29 cellular contexts compared by ENCODE assay signal in genomic region chr2:178395941-178396585, GRCh38. TPM values are rescaled to one million over a fixed set of nuclear protein-coding genes. Genes with fewer than 3 reads are reported as not detected.
"Had no signal": no experiment of that assay in that cellular context is flagged by ENCODE, and none has a peak within 500 bp of the region (broad histone marks: within the 10 kb centered on the region; RNA-seq: fewer than 3 reads in every experiment).

No MANE protein-coding gene starts in this region.

- H3K27me3 Mint-ChIP-seq: activated naive CD4-positive, alpha-beta T cell treated with anti-CD3 and anti-CD28 coated beads, Interleukin-2, amount 50 U/mL, for 24 hours had no signal

- H3K4me1 ChIP-seq: ascending aorta, SJCRH30 had no signal

- H3K27ac ChIP-seq: ascending aorta, brain microvascular endothelial cell, SJCRH30 had no signal

- H3K27ac Mint-ChIP-seq: activated CD4-positive, alpha-beta T cell treated with anti-CD3 and anti-CD28 coated beads, Interleukin-2, amount 10 ng/mL, durations not matched to agents 24 days and 14 days; activated CD8-positive, alpha-beta memory T cell treated with anti-CD3 and anti-CD28 coated beads, Interleukin-2, amount 10 ng/mL, durations not matched to agents 7 days and 5 days; activated naive CD4-positive, alpha-beta T cell treated with anti-CD3 and anti-CD28 coated beads, Interleukin-2, amount 50 U/mL, for 24 hours; activated T-cell treated with anti-CD3 and anti-CD28 coated beads, Interleukin-2, amount 50 U/mL, for 24 hours; activated T-helper 1 cell treated with anti-CD3 and anti-CD28 coated beads, Interleukin-12 subunit alpha, Interleukin-12 subunit beta, Interleukin-2, Interleukin-4 antibody, amounts not matched to agents 30 ng/mL and 10 ng/mL and 1 ng/mL, durations not matched to agents 14 hours and 24 hours and 36 hours; T-helper 2 cell treated with Interferon-gamma antibody and Interleukin-4, amounts not matched to agents 5 μg/mL and 100 μg/mL, for 36 hours; WTC11 had no signal

- H3K4me3 ChIP-seq: ascending aorta, cardiac muscle cell, SJCRH30 had no signal

- H3K9me3 ChIP-seq: ascending aorta, SJCRH30 had no signal

- H3K36me3 ChIP-seq: ascending aorta, brain microvascular endothelial cell, cardiac muscle cell, SJCRH30 had no signal

- DNase-seq: activated CD4-positive, alpha-beta T cell treated with anti-CD3 and anti-CD28 coated beads, Interleukin-2, amount 10 ng/mL, durations not matched to agents 24 days and 14 days; activated CD4-positive, alpha-beta T cell treated with anti-CD3 and anti-CD28 coated beads, Interleukin-2, amount 50 U/mL, for 48 hours; activated CD4-positive, CD25-positive, alpha-beta regulatory T cell treated with anti-CD3 and anti-CD28 coated beads, Interleukin-2, amount 50 U/mL, for 72 hours; activated CD8-positive, alpha-beta memory T cell treated with anti-CD3 and anti-CD28 coated beads, Interleukin-2, amount 10 ng/mL, durations not matched to agents 7 days and 5 days; activated effector memory CD4-positive, alpha-beta T cell treated with Interleukin-2 at 50 U/mL for 16 hours; activated naive CD4-positive, alpha-beta T cell; activated T-cell treated with anti-CD3 and anti-CD28 coated beads, Interleukin-2, amount 50 U/mL, for 24 hours; amniotic stem cell; brain microvascular endothelial cell; NCI-H1105 treated with DMSO at 0.1 percent for 48 hours; NCI-H146; NCI-H1930; NCI-H2171; NCI-H2227 treated with DMSO at 0.1 percent for 48 hours; NCI-H524 treated with DMSO at 0.1 percent for 48 hours; NCI-H774; NK-92 treated with Interleukin-12 subunit alpha and Interleukin-12 subunit beta, amount 100 ng/mL, for 24 hours; OCI-M1; Right ventricle myocardium superior; RPMI8226; SJCRH30; SW 1271 had no signal

- ATAC-seq: Panc1 had no signal

- H3K27me3 ChIP-seq: ascending aorta, brain microvascular endothelial cell, cardiac muscle cell, SJCRH30 had no signal

- H3K9me3 Mint-ChIP-seq: activated CD4-positive, alpha-beta T cell treated with anti-CD3 and anti-CD28 coated beads, Interleukin-2, amount 10 ng/mL, durations not matched to agents 24 days and 14 days; activated naive CD4-positive, alpha-beta T cell treated with anti-CD3 and anti-CD28 coated beads, Interleukin-2, amount 50 U/mL, for 24 hours; activated T-cell treated with anti-CD3 and anti-CD28 coated beads, Interleukin-2, amount 50 U/mL, for 24 hours; activated T-helper 1 cell treated with anti-CD3 and anti-CD28 coated beads, Interleukin-12 subunit alpha, Interleukin-12 subunit beta, Interleukin-2, Interleukin-4 antibody, amounts not matched to agents 30 ng/mL and 10 ng/mL and 1 ng/mL, durations not matched to agents 14 hours and 24 hours and 36 hours; T-helper 2 cell treated with Interferon-gamma antibody and Interleukin-4, amounts not matched to agents 5 μg/mL and 100 μg/mL, for 36 hours; WTC11 had no signal

- H3K36me3 Mint-ChIP-seq: activated CD8-positive, alpha-beta memory T cell treated with anti-CD3 and anti-CD28 coated beads, Interleukin-2, amount 10 ng/mL, durations not matched to agents 7 days and 5 days; activated naive CD4-positive, alpha-beta T cell treated with anti-CD3 and anti-CD28 coated beads, Interleukin-2, amount 50 U/mL, for 24 hours; WTC11 had no signal

- H3K4me1 Mint-ChIP-seq: activated naive CD4-positive, alpha-beta T cell treated with anti-CD3 and anti-CD28 coated beads, Interleukin-2, amount 50 U/mL, for 24 hours; WTC11 had no signal

- H3K4me3 Mint-ChIP-seq: activated CD4-positive, alpha-beta T cell treated with anti-CD3 and anti-CD28 coated beads, Interleukin-2, amount 10 ng/mL, durations not matched to agents 24 days and 14 days; activated CD8-positive, alpha-beta memory T cell treated with anti-CD3 and anti-CD28 coated beads, Interleukin-2, amount 10 ng/mL, durations not matched to agents 7 days and 5 days; activated naive CD4-positive, alpha-beta T cell treated with anti-CD3 and anti-CD28 coated beads, Interleukin-2, amount 50 U/mL, for 24 hours; activated T-cell treated with anti-CD3 and anti-CD28 coated beads, Interleukin-2, amount 50 U/mL, for 24 hours; activated T-helper 1 cell treated with anti-CD3 and anti-CD28 coated beads, Interleukin-12 subunit alpha, Interleukin-12 subunit beta, Interleukin-2, Interleukin-4 antibody, amounts not matched to agents 30 ng/mL and 10 ng/mL and 1 ng/mL, durations not matched to agents 14 hours and 24 hours and 36 hours; T-helper 2 cell treated with Interferon-gamma antibody and Interleukin-4, amounts not matched to agents 5 μg/mL and 100 μg/mL, for 36 hours; WTC11 had no signal

RNA-seq across cellular contexts. Expression of gene PJVK, which starts 55.1 kb away (rescaled TPM):
- total RNA-seq: ascending aorta had no signal
